ENCODE assay signal across 17 cellular contexts in genomic region chr2:27967076-27967475, GRCh38.
A peak's percentile ranks its signal among the peaks of the same experiment; 100 is the strongest.
DNase-seq lines count a peak whose midpoint lies in the region; ATAC-seq and TF ChIP-seq lines count a peak whose summit lies in the region.
"Had no signal": no experiment of that assay in that cellular context is flagged by ENCODE, and none has a peak within 500 bp of the region (broad histone marks: within the 10 kb centered on the region; RNA-seq: fewer than 3 reads in every experiment).

No MANE protein-coding gene starts in this region.

- H3K27me3 Mint-ChIP-seq in activated naive CD8-positive, alpha-beta T cell treated with anti-CD3 and anti-CD28 coated beads for 36 hours = no peaks in the 10 kb centered on the region
- H3K27me3 Mint-ChIP-seq in activated naive CD8-positive, alpha-beta T cell treated with anti-CD3 and anti-CD28 coated beads, Interleukin-2, amount 50 U/mL, for 24 hours = no peaks in the 10 kb centered on the region
- H3K27me3 Mint-ChIP-seq: IgD-negative memory B cell had no signal

- no peaks in the 10 kb centered on the region for H3K36me3 ChIP-seq in adipocyte (ENCODE audit: control insufficient read depth, insufficient read depth, low read length, severe bottlenecking)
- H3K36me3 ChIP-seq in uterus = no peaks in the 10 kb centered on the region
- H3K36me3 ChIP-seq: brain microvascular endothelial cell, left lung had no signal

- H3K9me3 Mint-ChIP-seq in activated naive CD8-positive, alpha-beta T cell treated with anti-CD3 and anti-CD28 coated beads for 36 hours = peaks cover 29% of the 10 kb centered on the region
- peaks cover 23% of the 10 kb centered on the region for H3K9me3 Mint-ChIP-seq in activated naive CD8-positive, alpha-beta T cell treated with anti-CD3 and anti-CD28 coated beads, Interleukin-2, amount 50 U/mL, for 24 hours

- H3K4me3 ChIP-seq in adipocyte (ENCODE audit: low read length) = peak overlapping the region; percentile 55
- no peak overlapping the region for H3K4me3 ChIP-seq in uterus
- H3K4me3 ChIP-seq: left lung had no signal

- H3K27me3 ChIP-seq in adipocyte (replicated peaks; ENCODE audit: control insufficient read depth, insufficient read depth, low read length) (no peaks in the 10 kb centered on the region), uterus (no peaks in the 10 kb centered on the region)
- H3K27me3 ChIP-seq: brain microvascular endothelial cell, left lung had no signal

- H3K9ac ChIP-seq in adipocyte (ENCODE audit: low read length) = peak overlapping the region; percentile 67

- H3K4me3 Mint-ChIP-seq in activated naive CD8-positive, alpha-beta T cell treated with anti-CD3 and anti-CD28 coated beads for 36 hours = no peak overlapping the region
- no peak overlapping the region for H3K4me3 Mint-ChIP-seq in activated naive CD8-positive, alpha-beta T cell treated with anti-CD3 and anti-CD28 coated beads, Interleukin-2, amount 50 U/mL, for 24 hours

- DNase-seq in activated naive CD8-positive, alpha-beta T cell treated with anti-CD3 and anti-CD28 coated beads for 36 hours = no peak
- DNase-seq in activated naive CD8-positive, alpha-beta T cell treated with anti-CD3 and anti-CD28 coated beads, Interleukin-2, amount 50 U/mL, for 24 hours = no peak
- DNase-seq in adipocyte (ENCODE audit: low read depth) (no peak), myocyte (ENCODE audit: low read depth) (peak; percentile 43), uterus (no peak), dermis blood vessel endothelial cell (no peak), cardiac septum (ENCODE audit: low spot score) (no peak)
- DNase-seq: brain microvascular endothelial cell, Caco-2, cortex of kidney, HCEC 1CT, left lung, NCI-H1930, nucleus accumbens, SW 1271 had no signal

- H3K4me1 ChIP-seq in adipocyte (ENCODE audit: control insufficient read depth, insufficient read depth, low read length) = peaks cover 19% of the 10 kb centered on the region
- H3K4me1 ChIP-seq in uterus = peaks cover 0 to 15% of the 10 kb centered on the region in 2 donors
- H3K4me1 ChIP-seq: Caco-2 had no signal

- peaks cover 50% of the 10 kb centered on the region for H3K36me3 Mint-ChIP-seq in activated naive CD8-positive, alpha-beta T cell treated with anti-CD3 and anti-CD28 coated beads for 36 hours
- peaks cover 38% of the 10 kb centered on the region for H3K36me3 Mint-ChIP-seq in activated naive CD8-positive, alpha-beta T cell treated with anti-CD3 and anti-CD28 coated beads, Interleukin-2, amount 50 U/mL, for 24 hours (ENCODE audit: low read depth)

- no peak for TF ChIP-seq POLR2A in uterus (IDR thresholded peaks at IDR 0.05)

- H3K27ac Mint-ChIP-seq in activated naive CD8-positive, alpha-beta T cell treated with anti-CD3 and anti-CD28 coated beads for 36 hours = peak overlapping the region; percentile 76
- H3K27ac Mint-ChIP-seq in activated naive CD8-positive, alpha-beta T cell treated with anti-CD3 and anti-CD28 coated beads, Interleukin-2, amount 50 U/mL, for 24 hours = no peak overlapping the region

- peak overlapping the region; percentile 55 to 61 for H3K27ac ChIP-seq in uterus
- H3K27ac ChIP-seq: brain microvascular endothelial cell, left lung had no signal

- TF ChIP-seq CTCF in uterus (IDR thresholded peaks at IDR 0.05) = no peak

- no peak for ATAC-seq in activated naive CD8-positive, alpha-beta T cell treated with anti-CD3 and anti-CD28 coated beads, Interleukin-2, amount 50 U/mL, for 24 hours
- no peak for ATAC-seq in HG03108 (IDR thresholded peaks at IDR 0.05; ENCODE audit: unreplicated experiment)

- intact Hi-C loops in uterus (cut with DNase I; ENCODE audit: low total_unique reads) = no loop called here
- intact Hi-C loops in cardiac septum (cut with DNase I) = no loop called here

- H3K9me3 ChIP-seq in adipocyte (ENCODE audit: control insufficient read depth, low read length) (peaks cover 3% of the 10 kb centered on the region), uterus (no peaks in the 10 kb centered on the region)

- H3K4me1 Mint-ChIP-seq in activated naive CD8-positive, alpha-beta T cell treated with anti-CD3 and anti-CD28 coated beads for 36 hours = peaks cover 46% of the 10 kb centered on the region
- peaks cover 51% of the 10 kb centered on the region for H3K4me1 Mint-ChIP-seq in activated naive CD8-positive, alpha-beta T cell treated with anti-CD3 and anti-CD28 coated beads, Interleukin-2, amount 50 U/mL, for 24 hours
